27 cellular contexts compared by ENCODE assay signal in genomic region chr4:126341927-126342326, GRCh38.
"Had no signal": no experiment of that assay in that cellular context is flagged by ENCODE, and none has a peak within 500 bp of the region (broad histone marks: within the 10 kb centered on the region; RNA-seq: fewer than 3 reads in every experiment).

No MANE protein-coding gene starts in this region.

- H3K4me1 ChIP-seq: esophagus muscularis mucosa, foreskin keratinocyte, gastroesophageal sphincter, psoas muscle, right lobe of liver, suprapubic skin, transverse colon, vagina had no signal

- H3K4me1 Mint-ChIP-seq: naive thymus-derived CD8-positive, alpha-beta T cell; nephron progenitor cell; stimulated activated naive CD8-positive, alpha-beta T cell treated with anti-CD3 and anti-CD28 coated beads, Interleukin-15, amount 100 ng/mL, for 72 hours had no signal

- H3K36me3 ChIP-seq: esophagus muscularis mucosa, gastroesophageal sphincter, heart left ventricle, ovary, right lobe of liver, suprapubic skin, transverse colon, vagina had no signal

- H3K27ac Mint-ChIP-seq: naive thymus-derived CD8-positive, alpha-beta T cell; nephron progenitor cell; stimulated activated naive CD8-positive, alpha-beta T cell treated with anti-CD3 and anti-CD28 coated beads, Interleukin-15, amount 100 ng/mL, for 72 hours had no signal

- H3K27me3 Mint-ChIP-seq: naive thymus-derived CD8-positive, alpha-beta T cell; stimulated activated naive CD8-positive, alpha-beta T cell treated with anti-CD3 and anti-CD28 coated beads, Interleukin-15, amount 100 ng/mL, for 72 hours had no signal

- H3K36me3 Mint-ChIP-seq: naive thymus-derived CD8-positive, alpha-beta T cell had no signal

- H3K9me3 ChIP-seq: esophagus muscularis mucosa, gastroesophageal sphincter, heart left ventricle, ovary, psoas muscle, right lobe of liver, suprapubic skin, transverse colon, vagina had no signal

- ATAC-seq: foreskin keratinocyte; gastroesophageal sphincter; naive thymus-derived CD8-positive, alpha-beta T cell; psoas muscle; right lobe of liver; stimulated activated naive CD8-positive, alpha-beta T cell treated with anti-CD3 and anti-CD28 coated beads, Interleukin-15, amount 100 ng/mL, for 72 hours had no signal

- H3K9me3 Mint-ChIP-seq: nephron progenitor cell; stimulated activated naive CD8-positive, alpha-beta T cell treated with anti-CD3 and anti-CD28 coated beads, Interleukin-15, amount 100 ng/mL, for 72 hours had no signal

- H3K27me3 ChIP-seq: esophagus muscularis mucosa, foreskin keratinocyte, gastroesophageal sphincter, heart left ventricle, ovary, right lobe of liver, suprapubic skin, transverse colon, vagina had no signal

- DNase-seq: dermis blood vessel endothelial cell; effector memory CD4-positive, alpha-beta T cell; foreskin keratinocyte; heart left ventricle; hippocampal formation; islet precursor cell; kidney glomerular epithelial cell; naive thymus-derived CD8-positive, alpha-beta T cell; nephron progenitor cell; occipital lobe; ovary; posterior cingulate gyrus; psoas muscle; right lobe of liver; small intestine; stimulated activated CD4-positive, alpha-beta T cell treated with anti-CD3 and anti-CD28 coated beads, Interleukin-12 subunit alpha, Interleukin-12 subunit beta, amount 100 ng/mL, for 4 hours; stimulated activated CD4-positive, alpha-beta T cell treated with anti-CD3 and anti-CD28 coated beads, Interleukin-1b, Interleukin-23, amount 100 ng/mL, for 48 hours; stimulated activated CD4-positive, alpha-beta T cell treated with anti-CD3 and anti-CD28 coated beads, Interleukin-4, amount 100 ng/mL, for 1 hour; stimulated activated CD8-positive, alpha-beta memory T cell treated with anti-CD3 and anti-CD28 coated beads, Interleukin-4, amount 100 ng/mL, for 48 hours; stimulated activated naive CD4-positive, alpha-beta T cell; stimulated activated naive CD8-positive, alpha-beta T cell treated with anti-CD3 and anti-CD28 coated beads, Interleukin-15, amount 100 ng/mL, for 72 hours; transverse colon had no signal

- H3K4me3 Mint-ChIP-seq: naive thymus-derived CD8-positive, alpha-beta T cell; nephron progenitor cell; stimulated activated naive CD8-positive, alpha-beta T cell treated with anti-CD3 and anti-CD28 coated beads, Interleukin-15, amount 100 ng/mL, for 72 hours had no signal

- H3K27ac ChIP-seq: coronary artery, esophagus muscularis mucosa, foreskin keratinocyte, gastroesophageal sphincter, heart left ventricle, ovary, psoas muscle, right lobe of liver, suprapubic skin, transverse colon, vagina had no signal

- H3K4me3 ChIP-seq: coronary artery, esophagus muscularis mucosa, gastroesophageal sphincter, heart left ventricle, ovary, psoas muscle, right lobe of liver, suprapubic skin, transverse colon, vagina had no signal
